10 cellular contexts compared by ENCODE assay signal in the genomic region with DNA sequence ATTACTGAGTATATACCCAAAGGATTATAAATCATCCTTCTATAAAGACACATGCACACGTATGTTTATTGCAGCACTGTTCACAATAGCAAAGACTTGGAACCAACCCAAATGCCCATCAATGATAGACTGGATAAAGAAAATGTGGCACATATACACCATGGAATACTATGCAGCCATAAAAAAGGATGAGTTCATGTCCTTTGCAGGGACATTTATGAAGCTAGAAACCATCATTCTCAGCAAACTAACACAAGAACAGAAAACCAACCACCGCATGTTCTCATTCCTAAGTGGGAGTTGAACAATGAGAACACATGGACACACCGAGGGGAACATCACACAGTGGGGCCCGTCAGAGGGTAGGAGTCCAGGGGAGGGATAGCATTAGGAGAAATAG. TPM values are rescaled to one million over a fixed set of nuclear protein-coding genes. Genes with fewer than 3 reads are reported as not detected.
"Had no signal": no experiment of that assay in that cellular context is flagged by ENCODE, and none has a peak within 500 bp of the region (broad histone marks: within the 10 kb centered on the region; RNA-seq: fewer than 3 reads in every experiment).

No MANE protein-coding gene starts in this region.

RNA-seq across cellular contexts. Expression of a gene that starts 50.8 kb away (rescaled TPM):
- total RNA-seq: OCI-LY7, PC-3, PC-9, Peyer's patch, Right ventricle myocardium inferior, Right ventricle myocardium superior, SJCRH30, SJSA1, SK-MEL-5 had no signal
- polyA plus RNA-seq: SK-N-SH had no signal
